In the genomic region with DNA sequence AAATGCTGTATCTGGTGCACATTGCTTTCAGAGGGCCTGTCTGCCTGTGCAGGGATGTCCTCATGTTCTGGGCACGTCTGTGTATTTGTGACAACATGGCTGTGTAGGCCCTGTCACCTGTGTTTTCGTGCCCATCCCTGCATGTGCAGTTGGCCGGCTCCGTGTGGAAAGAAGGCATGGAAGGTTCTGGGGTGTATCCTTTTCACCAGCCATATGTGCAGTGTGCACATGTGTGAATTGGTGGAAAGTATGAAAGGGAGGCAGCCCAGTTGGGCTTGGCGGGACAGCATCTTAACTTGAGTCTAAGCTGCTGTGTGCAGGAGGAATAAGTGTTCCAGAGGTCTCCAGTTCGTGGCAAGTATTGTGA, we compare ENCODE assay signal across 18 cellular contexts. TPM values are rescaled to one million over a fixed set of nuclear protein-coding genes. Genes with fewer than 3 reads are reported as not detected.
DNase-seq lines count a peak whose midpoint lies in the region; ATAC-seq, FAIRE-seq and TF ChIP-seq lines count a peak whose summit lies in the region.
"Had no signal": no experiment of that assay in that cellular context is flagged by ENCODE, and none has a peak within 500 bp of the region (broad histone marks: within the 10 kb centered on the region; RNA-seq: fewer than 3 reads in every experiment).

No MANE protein-coding gene starts in this region.

- H3K4ac ChIP-seq in mesenchymal stem cell (ENCODE audit: low read depth in 1 of 2, low read length in 2 of 2): peak overlapping the region in 1 of 2 experiments; percentile 76

- H3K9ac ChIP-seq in astrocyte (ENCODE audit: low read length) (no peak overlapping the region), mesenchymal stem cell (ENCODE audit: low read length) (no peak overlapping the region)

- H2AFZ ChIP-seq in astrocyte (ENCODE audit: low read depth, low read length): peak overlapping the region; percentile 58
- peak overlapping the region; percentile 31 for H2AFZ ChIP-seq in mesenchymal stem cell (ENCODE audit: low read depth, low read length)

- H3K27ac Mint-ChIP-seq in activated naive CD8-positive, alpha-beta T cell: no peak overlapping the region
- no peak overlapping the region for H3K27ac Mint-ChIP-seq in activated naive CD8-positive, alpha-beta T cell treated with anti-CD3 and anti-CD28 coated beads, Interleukin-2, amount 50 U/mL, for 24 hours
- no peak overlapping the region for H3K27ac Mint-ChIP-seq in astrocyte (ENCODE audit: unreplicated experiment)
- H3K27ac Mint-ChIP-seq: activated T-cell treated with anti-CD3 and anti-CD28 coated beads, Interleukin-2, amount 50 U/mL, for 72 hours had no signal

- H3K36me3 ChIP-seq in astrocyte (ENCODE audit: insufficient read depth, low read length) (no peaks in the 10 kb centered on the region), mesenchymal stem cell (ENCODE audit: control insufficient read depth in 1 of 2, insufficient read depth in 2 of 2, low read depth in 1 of 2, low read length in 2 of 2) (no peaks in the 10 kb centered on the region), suprapubic skin (no peaks in the 10 kb centered on the region)

- no peaks in the 10 kb centered on the region for H3K27me3 ChIP-seq in astrocyte (ENCODE audit: insufficient read depth, low read length)
- H3K27me3 ChIP-seq in mesenchymal stem cell (ENCODE audit: control insufficient read depth in 1 of 2, insufficient read depth in 1 of 2, low read length in 2 of 2): peaks cover 15 to 17% of the 10 kb centered on the region in 2 experiments
- peaks cover 16% of the 10 kb centered on the region for H3K27me3 ChIP-seq in suprapubic skin

- no peaks in the 10 kb centered on the region for H3K9me3 Mint-ChIP-seq in activated naive CD8-positive, alpha-beta T cell (ENCODE audit: low read depth)
- no peaks in the 10 kb centered on the region for H3K9me3 Mint-ChIP-seq in activated naive CD8-positive, alpha-beta T cell treated with anti-CD3 and anti-CD28 coated beads, Interleukin-2, amount 50 U/mL, for 24 hours
- H3K9me3 Mint-ChIP-seq in astrocyte (ENCODE audit: unreplicated experiment): peaks cover 2% of the 10 kb centered on the region
- H3K9me3 Mint-ChIP-seq: activated T-cell treated with anti-CD3 and anti-CD28 coated beads, Interleukin-2, amount 50 U/mL, for 72 hours had no signal

- H2BK12ac ChIP-seq in mesenchymal stem cell (ENCODE audit: low read length in 2 of 2): peak overlapping the region; percentile 75 to 88

- H3K23ac ChIP-seq in mesenchymal stem cell (ENCODE audit: low read length in 2 of 2): peak overlapping the region in 1 of 2 experiments; percentile 91

- no peak overlapping the region for H3K14ac ChIP-seq in mesenchymal stem cell (ENCODE audit: low read length in 2 of 2)

- H3K4me1 ChIP-seq in astrocyte (ENCODE audit: insufficient read depth, low read length): peaks cover 7% of the 10 kb centered on the region
- H3K4me1 ChIP-seq in mesenchymal stem cell (ENCODE audit: control insufficient read depth, insufficient read depth, low read depth, low read length): peaks cover 20% of the 10 kb centered on the region
- H3K4me1 ChIP-seq in suprapubic skin: peaks cover 14% of the 10 kb centered on the region

- H3K4me3 Mint-ChIP-seq in activated naive CD8-positive, alpha-beta T cell: peak overlapping the region; percentile 43
- no peak overlapping the region for H3K4me3 Mint-ChIP-seq in activated naive CD8-positive, alpha-beta T cell treated with anti-CD3 and anti-CD28 coated beads, Interleukin-2, amount 50 U/mL, for 24 hours
- peak overlapping the region; percentile 85 for H3K4me3 Mint-ChIP-seq in astrocyte (ENCODE audit: unreplicated experiment)

- no peak overlapping the region for H2BK5ac ChIP-seq in mesenchymal stem cell (ENCODE audit: low read depth, low read length, poor library complexity, severe bottlenecking)

- no peak for DNase-seq in activated naive CD8-positive, alpha-beta T cell treated with anti-CD3 and anti-CD28 coated beads, Interleukin-2, amount 50 U/mL, for 24 hours
- DNase-seq in astrocyte (ENCODE audit: low read depth) (no peak), mesenchymal stem cell (no peak), suprapubic skin (ENCODE audit: low spot score in 2 of 2) (peak in 1 of 2 donors; percentile 50), GF-D8 (lab: John Stamatoyannopoulos, UW) (no peak), DMS53 (lab: John Stamatoyannopoulos, UW) (no peak)
- DNase-seq: ACHN; activated CD4-positive, alpha-beta T cell treated with anti-CD3 and anti-CD28 coated beads, Interleukin-2, amount 50 U/mL, for 1 hour; effector CD8-positive, alpha-beta T cell; NCI-H187 treated with DMSO at 0.1 percent for 48 hours; NCI-H748 treated with DMSO at 0.1 percent for 48 hours; T1000 had no signal

- H4K20me1 ChIP-seq in astrocyte (ENCODE audit: insufficient read depth, low read length): no peaks in the 10 kb centered on the region

- H2BK120ac ChIP-seq in mesenchymal stem cell (ENCODE audit: low read depth, low read length): no peak overlapping the region

- H3K27ac ChIP-seq in astrocyte (ENCODE audit: low read depth, low read length) (no peak overlapping the region), mesenchymal stem cell (ENCODE audit: low read length, poor library complexity, severe bottlenecking) (no peak overlapping the region), suprapubic skin (no peak overlapping the region)
- H3K27ac ChIP-seq: RWPE1 had no signal

- peak overlapping the region; percentile 45 for H4K8ac ChIP-seq in mesenchymal stem cell (ENCODE audit: low read length)

- peaks cover 3% of the 10 kb centered on the region for H3K4me1 Mint-ChIP-seq in activated naive CD8-positive, alpha-beta T cell (ENCODE audit: low read depth)
- H3K4me1 Mint-ChIP-seq in activated naive CD8-positive, alpha-beta T cell treated with anti-CD3 and anti-CD28 coated beads, Interleukin-2, amount 50 U/mL, for 24 hours: peaks cover 2% of the 10 kb centered on the region
- peaks cover 18% of the 10 kb centered on the region for H3K4me1 Mint-ChIP-seq in astrocyte (ENCODE audit: low read depth, unreplicated experiment)

- ATAC-seq in activated naive CD8-positive, alpha-beta T cell treated with anti-CD3 and anti-CD28 coated beads, Interleukin-2, amount 50 U/mL, for 24 hours: no peak
- ATAC-seq in GM18520 (IDR thresholded peaks at IDR 0.05; ENCODE audit: unreplicated experiment): no peak

- no peaks in the 10 kb centered on the region for H3K9me3 ChIP-seq in astrocyte (ENCODE audit: insufficient read depth, low read depth, low read length)
- H3K9me3 ChIP-seq in mesenchymal stem cell (ENCODE audit: control insufficient read depth, low read length): no peaks in the 10 kb centered on the region
- H3K9me3 ChIP-seq in suprapubic skin: no peaks in the 10 kb centered on the region

- no peaks in the 10 kb centered on the region for H3K36me3 Mint-ChIP-seq in activated naive CD8-positive, alpha-beta T cell
- H3K36me3 Mint-ChIP-seq in activated naive CD8-positive, alpha-beta T cell treated with anti-CD3 and anti-CD28 coated beads, Interleukin-2, amount 50 U/mL, for 24 hours (ENCODE audit: low read depth): no peaks in the 10 kb centered on the region
- H3K36me3 Mint-ChIP-seq in astrocyte (ENCODE audit: low read depth, unreplicated experiment): no peaks in the 10 kb centered on the region

- no peak overlapping the region for H2AK5ac ChIP-seq in mesenchymal stem cell (ENCODE audit: low read length, severe bottlenecking)

- FAIRE-seq in astrocyte (lab: Jason Lieb, UNC): no peak
- FAIRE-seq: GM18507, keratinocyte had no signal

- H2BK15ac ChIP-seq in mesenchymal stem cell (ENCODE audit: low read depth, poor library complexity, severe bottlenecking): no peak overlapping the region

- H3K79me2 ChIP-seq in astrocyte (ENCODE audit: insufficient read depth, low read length): no peaks in the 10 kb centered on the region

- H4K91ac ChIP-seq in mesenchymal stem cell (ENCODE audit: low read length): peak overlapping the region; percentile 82

- H3K4me3 ChIP-seq in astrocyte (ENCODE audit: insufficient read depth, low read depth, low read length): peak overlapping the region; percentile 48
- peak overlapping the region in 1 of 2 experiments; percentile 71 for H3K4me3 ChIP-seq in mesenchymal stem cell (ENCODE audit: insufficient read depth in 1 of 2, low read depth in 1 of 2, low read length in 2 of 2)
- peak overlapping the region; percentile 54 for H3K4me3 ChIP-seq in suprapubic skin

- no peak for TF ChIP-seq POLR2A in suprapubic skin (IDR thresholded peaks at IDR 0.05)

- no peak for TF ChIP-seq EP300 in suprapubic skin (IDR thresholded peaks at IDR 0.05)

- peaks cover 33% of the 10 kb centered on the region for H3K27me3 Mint-ChIP-seq in activated naive CD8-positive, alpha-beta T cell
- H3K27me3 Mint-ChIP-seq in activated naive CD8-positive, alpha-beta T cell treated with anti-CD3 and anti-CD28 coated beads, Interleukin-2, amount 50 U/mL, for 24 hours: peaks cover 52% of the 10 kb centered on the region
- peaks cover 22% of the 10 kb centered on the region for H3K27me3 Mint-ChIP-seq in astrocyte (ENCODE audit: low read depth, unreplicated experiment)

- TF ChIP-seq CTCF in astrocyte (IDR thresholded peaks at IDR 0.05; ENCODE audit: insufficient read depth, low read depth, low read length) (no peak), suprapubic skin (IDR thresholded peaks at IDR 0.05) (no peak)

- H3K4me2 ChIP-seq in astrocyte (ENCODE audit: low read length) (peak overlapping the region; percentile 85), mesenchymal stem cell (ENCODE audit: low read length, poor library complexity, severe bottlenecking) (no peak overlapping the region)

- no peaks in the 10 kb centered on the region for H3K79me1 ChIP-seq in mesenchymal stem cell (replicated peaks; ENCODE audit: low read length, poor library complexity, severe bottlenecking)

- 91% methylated on average over 6 of the region's 6 CpGs for WGBS in mesenchymal stem cell
- 96% methylated on average over 6 of the region's 6 CpGs for WGBS in suprapubic skin

- H3K18ac ChIP-seq in mesenchymal stem cell (ENCODE audit: low read depth in 1 of 2, low read length in 2 of 2): peak overlapping the region; percentile 44 to 61

RNA-seq across cellular contexts. Expression of a gene that starts 0.6 kb away (rescaled TPM):
- total RNA-seq in astrocyte (9.5 and 12.4 TPM in 2 replicates), suprapubic skin (1 to 10 TPM in 2 of 4 donors, under 1 TPM in 2; 0.64 to 2.8 (median 1.3) TPM)
- polyA plus RNA-seq in mesenchymal stem cell (2013, experiment 1 of 2): 2.3 TPM
- polyA plus RNA-seq in mesenchymal stem cell (2013, experiment 2 of 2): 2.1 TPM
- polyA plus RNA-seq: keratinocyte had no signal
